In genomic region chr7:105656922-105657521, GRCh38 we compare ENCODE assay signal across 8 cellular contexts.
DNase-seq lines count a peak whose midpoint lies in the region; ATAC-seq and TF ChIP-seq lines count a peak whose summit lies in the region.

No MANE protein-coding gene starts in this region.

- ATAC-seq in activated B cell treated with CpG ODN at 0.5 μM for 24 hours (ENCODE audit: low read depth): peak; percentile 74
- no peak for ATAC-seq in GM18511 (IDR thresholded peaks at IDR 0.05; ENCODE audit: unreplicated experiment)

- H3K4me3 Mint-ChIP-seq in activated B cell treated with CpG ODN at 0.5 μM for 24 hours: no peak overlapping the region
- no peak overlapping the region for H3K4me3 Mint-ChIP-seq in nephron
- no peak overlapping the region for H3K4me3 Mint-ChIP-seq in type B pancreatic cell

- POLR2A ChIA-PET in activated B cell treated with CpG ODN at 0.5 μM for 24 hours (lab: Charles Lee): interaction anchor here (0.7 kb wide), 1 partner anchor 737 kb away, joined by 10 read pairs; no protein-coding TSS in a partner anchor

- CTCF ChIA-PET in activated B cell treated with CpG ODN at 0.5 μM for 24 hours (lab: Charles Lee): interaction anchor here (0.6 to 2.9 kb wide), 28 partner anchors 9 to 509 kb away, joined by 3 to 19 read pairs (median 4); no protein-coding TSS in a partner anchor

- H3K36me3 Mint-ChIP-seq in activated B cell treated with CpG ODN at 0.5 μM for 24 hours (ENCODE audit: low read depth) (peaks cover 76% of the 10 kb centered on the region), nephron (ENCODE audit: low read depth) (peaks cover 30% of the 10 kb centered on the region), type B pancreatic cell (peaks cover 21% of the 10 kb centered on the region)

- intact Hi-C loops in activated B cell treated with CpG ODN at 0.5 μM for 24 hours (cut with micrococcal nuclease): loop anchor here (1.0 to 2.0 kb wide), 6 partner anchors 20 to 385 kb away; partner anchors contain the start of gene ATXN7L1

- peaks cover 2% of the 10 kb centered on the region for H3K4me1 Mint-ChIP-seq in activated B cell treated with CpG ODN at 0.5 μM for 24 hours
- peaks cover 16% of the 10 kb centered on the region for H3K4me1 Mint-ChIP-seq in nephron
- H3K4me1 Mint-ChIP-seq in type B pancreatic cell (ENCODE audit: unreplicated experiment): peaks cover 19% of the 10 kb centered on the region

- H3K27ac Mint-ChIP-seq in activated B cell treated with CpG ODN at 0.5 μM for 24 hours: no peak overlapping the region
- no peak overlapping the region for H3K27ac Mint-ChIP-seq in nephron
- no peak overlapping the region for H3K27ac Mint-ChIP-seq in type B pancreatic cell

- H3K27me3 Mint-ChIP-seq in activated B cell treated with CpG ODN at 0.5 μM for 24 hours (no peaks in the 10 kb centered on the region), nephron (ENCODE audit: low read depth) (peaks cover 10% of the 10 kb centered on the region), type B pancreatic cell (no peaks in the 10 kb centered on the region)

- DNase-seq in GM03348 (ENCODE audit: low spot score) (peak; percentile 55), HT-29 (ENCODE audit: low spot score) (peak; percentile 51), activated B cell treated with CpG ODN at 0.5 μM for 24 hours (peak; percentile 29), type B pancreatic cell (ENCODE audit: extremely low spot score, unreplicated experiment) (no peak), HPDE6-E6E7 (ENCODE audit: extremely low spot score) (no peak)
- DNase-seq in central memory CD4-positive, alpha-beta T cell: peak; percentile 66

- TF ChIP-seq CTCF in activated B cell treated with CpG ODN at 0.5 μM for 24 hours (IDR thresholded peaks at IDR 0.05) (no peak), nephron (IDR thresholded peaks at IDR 0.05; ENCODE audit: unreplicated experiment in 3 of 3) (peak; percentile 31 to 52 (median 37)), type B pancreatic cell (conservative IDR thresholded peaks at IDR 0.05) (peak; percentile 81)

- H3K9me3 Mint-ChIP-seq in activated B cell treated with CpG ODN at 0.5 μM for 24 hours: no peaks in the 10 kb centered on the region
- no peaks in the 10 kb centered on the region for H3K9me3 Mint-ChIP-seq in nephron
- H3K9me3 Mint-ChIP-seq in type B pancreatic cell: no peaks in the 10 kb centered on the region

Comparison
In these comparisons a context has a peak if more than half of its experiments do, and no peak if none do; other contexts are left out.
1. DNase-seq: peak in GM03348 (single experiment), HT-29 (single experiment), activated B cell treated with CpG ODN at 0.5 μM for 24 hours (single experiment) and central memory CD4-positive, alpha-beta T cell (single experiment); none in type B pancreatic cell (single experiment) and HPDE6-E6E7 (single experiment).